8 cellular contexts compared by ENCODE assay signal in genomic region chrX:107825698-107826285, GRCh38. TPM values are rescaled to one million over a fixed set of nuclear protein-coding genes. Genes with fewer than 3 reads are reported as not detected.
DNase-seq lines count a peak whose midpoint lies in the region; ATAC-seq, FAIRE-seq and TF ChIP-seq lines count a peak whose summit lies in the region.

A gene with protein sequence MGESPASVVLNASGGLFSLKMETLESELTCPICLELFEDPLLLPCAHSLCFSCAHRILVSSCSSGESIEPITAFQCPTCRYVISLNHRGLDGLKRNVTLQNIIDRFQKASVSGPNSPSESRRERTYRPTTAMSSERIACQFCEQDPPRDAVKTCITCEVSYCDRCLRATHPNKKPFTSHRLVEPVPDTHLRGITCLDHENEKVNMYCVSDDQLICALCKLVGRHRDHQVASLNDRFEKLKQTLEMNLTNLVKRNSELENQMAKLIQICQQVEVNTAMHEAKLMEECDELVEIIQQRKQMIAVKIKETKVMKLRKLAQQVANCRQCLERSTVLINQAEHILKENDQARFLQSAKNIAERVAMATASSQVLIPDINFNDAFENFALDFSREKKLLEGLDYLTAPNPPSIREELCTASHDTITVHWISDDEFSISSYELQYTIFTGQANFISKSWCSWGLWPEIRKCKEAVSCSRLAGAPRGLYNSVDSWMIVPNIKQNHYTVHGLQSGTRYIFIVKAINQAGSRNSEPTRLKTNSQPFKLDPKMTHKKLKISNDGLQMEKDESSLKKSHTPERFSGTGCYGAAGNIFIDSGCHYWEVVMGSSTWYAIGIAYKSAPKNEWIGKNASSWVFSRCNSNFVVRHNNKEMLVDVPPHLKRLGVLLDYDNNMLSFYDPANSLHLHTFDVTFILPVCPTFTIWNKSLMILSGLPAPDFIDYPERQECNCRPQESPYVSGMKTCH (plus strand): TSS chrX:107825866. CDS start chrX:107826427, 561 bp downstream.

- no peaks in the 10 kb centered on the region for H3K36me3 ChIP-seq in colonic mucosa
- H3K36me3 ChIP-seq in HepG2 (replicated peaks in 1 of 2; ENCODE audit: control insufficient read depth in 1 of 2, insufficient read depth in 2 of 2, low read length in 2 of 2) = no peaks in the 10 kb centered on the region

- H3K4me3 ChIP-seq in AG10803 (ENCODE audit: low read length) (peak within 1 kb of the TSS; percentile 55), colonic mucosa (peak within 1 kb of the TSS; percentile 47), HepG2 (replicated peaks in 1 of 3; ENCODE audit: insufficient read depth in 1 of 3, low read depth in 2 of 3, low read length in 3 of 3) (peak within 1 kb of the TSS; percentile 26 to 48 (median 36); a peak in 3 of 6 replicates)

- peak within 1 kb of the TSS; percentile 69 for H3K27ac ChIP-seq in colonic mucosa
- H3K27ac ChIP-seq in HepG2 (ENCODE audit: extremely low read length, insufficient read depth, low read length) = no peak within 1 kb of the TSS

- no peaks in the 10 kb centered on the region for H4K20me1 ChIP-seq in HepG2 (ENCODE audit: insufficient read depth, low read length)

- TF ChIP-seq RAD21 in HepG2 (CRISPR knock-in tag; IDR thresholded peaks at IDR 0.05) = no peak

- no TSS peak for BruUV-seq in HepG2 (replicated peaks; lab: Mats Ljungman, UMichigan)

- intact Hi-C loops in colonic mucosa (cut with DNase I) = no loop called here
- intact Hi-C loops in HepG2 (cut with micrococcal nuclease; ENCODE audit: unreplicated experiment) = no loop called here

- CTCF ChIA-PET in HepG2 (lab: Yijun Ruan, JAX; ENCODE audit: low intra/inter-chr PET ratio, low total read pairs) = no interaction called here

- H3K9ac ChIP-seq in colonic mucosa (ENCODE audit: low read depth in 2 of 2, low read length in 2 of 2) (peak within 1 kb of the TSS; percentile 43 to 73), HepG2 (ENCODE audit: insufficient read depth, low read depth, low read length) (no peak within 1 kb of the TSS)

- TF ChIP-seq CTCF in AG10803 (conservative IDR thresholded peaks at IDR 0.05; ENCODE audit: low read length) (no peak), colonic mucosa (IDR thresholded peaks at IDR 0.05) (no peak), HepG2 (CRISPR knock-in tag; IDR thresholded peaks at IDR 0.05) (no peak)

- POLR2A ChIA-PET in HepG2 (lab: Yijun Ruan, JAX) = no interaction called here

- peak; percentile 18 for ATAC-seq in GM19455 (IDR thresholded peaks at IDR 0.05; ENCODE audit: unreplicated experiment)
- peak; percentile 59 for ATAC-seq in activated CD4-positive, CD25-positive, alpha-beta regulatory T cell treated with anti-CD3 and anti-CD28 coated beads, Interleukin-2, amount 50 U/mL, for 24 hours
- ATAC-seq in HepG2 = peak; percentile 29; the same call in 2 of the 3 replicates

- H3K27me3 ChIP-seq in colonic mucosa = no peaks in the 10 kb centered on the region
- peaks cover 1 to 13% of the 10 kb centered on the region in 2 experiments; a peak in 3 of 5 replicates for H3K27me3 ChIP-seq in HepG2 (ENCODE audit: control insufficient read depth in 1 of 2, insufficient read depth in 2 of 2, low read length in 2 of 2)

- FAIRE-seq in HepG2 (lab: Jason Lieb, UNC) = no peak

- no peak for TF ChIP-seq POLR2A in HepG2 (IDR thresholded peaks at IDR 0.05; ENCODE audit: insufficient read depth in 1 of 2, low read depth in 2 of 2, low read length in 2 of 2)

- no peaks in the 10 kb centered on the region for H3K9me3 ChIP-seq in colonic mucosa
- no peaks in the 10 kb centered on the region for H3K9me3 ChIP-seq in HepG2 (ENCODE audit: low read length)

- no peaks in the 10 kb centered on the region for H3K79me2 ChIP-seq in HepG2 (ENCODE audit: insufficient read depth, low read length)

- peak; percentile 36 for DNase-seq in AG10803 (ENCODE audit: low read depth)
- DNase-seq in KBM-7 = peak; percentile 59
- DNase-seq in colonic mucosa = peak; percentile 71
- DNase-seq in HepG2 (ENCODE audit: low spot score) = no peak
- DNase-seq in stimulated activated CD4-positive, alpha-beta T cell treated with anti-CD3 and anti-CD28 coated beads, Interleukin-4, amount 100 ng/mL, for 1 hour = peak; percentile 47
- no peak for DNase-seq in GM19240 (ENCODE audit: insufficient read length, low spot score)

- no peak within 1 kb of the TSS for H2AFZ ChIP-seq in HepG2 (ENCODE audit: low read length)

- H3K4me1 ChIP-seq in colonic mucosa (no peaks in the 10 kb centered on the region), HepG2 (ENCODE audit: insufficient read depth, low read length) (no peaks in the 10 kb centered on the region)

- in situ Hi-C loops in KBM-7 (cut with MboI; ENCODE audit: low pct_unique_long_range_greater_than_20kb, low sequenced_read_pairs) = no loop called here
- in situ Hi-C loops in HepG2 (cut with HindIII; ENCODE audit: extremely low pct_ligation_motif_present, low pct_unique_long_range_greater_than_20kb) = no loop called here

- H3K4me2 ChIP-seq in HepG2 (ENCODE audit: low read depth, low read length) = peak within 1 kb of the TSS; percentile 58

- WGBS in HepG2 (ENCODE audit: low lambda C conversion rate) = 33% methylated on average over 15 of the region's 43 CpGs

- TF ChIP-seq EP300 in HepG2 (IDR thresholded peaks at IDR 0.05; ENCODE audit: low read depth in 2 of 2, low read length in 2 of 2) = no peak
- no peak for TF ChIP-seq EP300 in HepG2 (CRISPR knock-in tag; IDR thresholded peaks at IDR 0.05; ENCODE audit: borderline replicate concordance)

TF ChIP-seq in HepG2, 621 proteins besides CTCF, POLR2A, EP300 and RAD21:
- TF ChIP-seq PATZ1 (CRISPR knock-in tag; IDR thresholded peaks at IDR 0.05) = no peak
- no peak for TF ChIP-seq MLX (CRISPR knock-in tag; IDR thresholded peaks at IDR 0.05)

RNA-seq across cellular contexts. Expression of the gene that starts here (rescaled TPM):
- total RNA-seq in colonic mucosa (1 to 10 TPM; 5.4 to 6.3 TPM), HepG2 (2016; rRNA removed; fragmentation: Illumina TruSeq; extraction: Trizol) (0.09 TPM in 1 of 2 replicates, not detected in the other)
- total RNA-seq in HepG2 (2016; cell fraction: cytosol; rRNA removed; fragmentation: Illumina TruSeq; extraction: Trizol; ENCODE audit: low read depth) = not detected in 2 replicates
- 0.13 TPM in 1 of 2 replicates, not detected in the other for total RNA-seq in HepG2 (2016; cell fraction: insoluble cytoplasmic fraction; rRNA removed; fragmentation: Illumina TruSeq; extraction: Trizol)
- 0.17 and 0.19 TPM in 2 replicates for total RNA-seq in HepG2 (2016; cell fraction: membrane; rRNA removed; fragmentation: Illumina TruSeq; extraction: Trizol)
- total RNA-seq in HepG2 (2016; cell fraction: nucleus; rRNA removed; fragmentation: Illumina TruSeq; extraction: Trizol) = not detected in 2 replicates
- 0.05 TPM in 1 of 2 replicates, not detected in the other for polyA plus RNA-seq in HepG2 (2011; rRNA removed)
- polyA plus RNA-seq in HepG2 (2011; cell fraction: cytosol; rRNA removed) = 0.03 and 0.05 TPM in 2 replicates
- not detected in 2 replicates for polyA plus RNA-seq in HepG2 (2011; cell fraction: nucleus; rRNA removed)
- 0.08 TPM in 1 of 2 replicates, not detected in the other for polyA plus RNA-seq in HepG2 (2012)
- polyA plus RNA-seq in HepG2 (2016; cell fraction: cytosol; fragmentation: Illumina TruSeq; extraction: Trizol; ENCODE audit: low read depth) = not detected in 2 replicates
- not detected in 2 replicates for polyA plus RNA-seq in HepG2 (2016; cell fraction: insoluble cytoplasmic fraction; fragmentation: Illumina TruSeq; extraction: Trizol; ENCODE audit: low read depth)
- 0.08 and 0.09 TPM in 2 replicates for polyA plus RNA-seq in HepG2 (2016; cell fraction: membrane; fragmentation: Illumina TruSeq; extraction: Trizol; ENCODE audit: low read depth)
- not detected in 2 replicates for polyA plus RNA-seq in HepG2 (2016; cell fraction: nucleus; fragmentation: Illumina TruSeq; extraction: Trizol; ENCODE audit: insufficient read depth, low read depth)
- 0.78 and 28.0 TPM in 2 replicates for polyA minus RNA-seq in HepG2 (2011; rRNA and poly(A)+ RNA removed; ENCODE audit: low replicate concordance)
- not detected in 2 replicates for polyA minus RNA-seq in HepG2 (2011; cell fraction: cytosol; rRNA and poly(A)+ RNA removed)
- polyA minus RNA-seq in HepG2 (2011; cell fraction: nucleus; rRNA and poly(A)+ RNA removed) = 0.26 TPM in 1 of 2 replicates, not detected in the other

Comparison
In these comparisons a context has a peak if more than half of its experiments do, and no peak if none do; other contexts are left out.
1. DNase-seq: peak in AG10803 (single experiment), KBM-7 (single experiment), colonic mucosa (single experiment) and stimulated activated CD4-positive, alpha-beta T cell treated with anti-CD3 and anti-CD28 coated beads, Interleukin-4, amount 100 ng/mL, for 1 hour (single experiment); none in HepG2 (single experiment) and GM19240 (single experiment).
2. Peak in every context shown above with its lines, with median percentiles within 50 percentile points of each other: H3K4me3 ChIP-seq and ATAC-seq.